ENCODE assay signal across 8 cellular contexts in the genomic region with DNA sequence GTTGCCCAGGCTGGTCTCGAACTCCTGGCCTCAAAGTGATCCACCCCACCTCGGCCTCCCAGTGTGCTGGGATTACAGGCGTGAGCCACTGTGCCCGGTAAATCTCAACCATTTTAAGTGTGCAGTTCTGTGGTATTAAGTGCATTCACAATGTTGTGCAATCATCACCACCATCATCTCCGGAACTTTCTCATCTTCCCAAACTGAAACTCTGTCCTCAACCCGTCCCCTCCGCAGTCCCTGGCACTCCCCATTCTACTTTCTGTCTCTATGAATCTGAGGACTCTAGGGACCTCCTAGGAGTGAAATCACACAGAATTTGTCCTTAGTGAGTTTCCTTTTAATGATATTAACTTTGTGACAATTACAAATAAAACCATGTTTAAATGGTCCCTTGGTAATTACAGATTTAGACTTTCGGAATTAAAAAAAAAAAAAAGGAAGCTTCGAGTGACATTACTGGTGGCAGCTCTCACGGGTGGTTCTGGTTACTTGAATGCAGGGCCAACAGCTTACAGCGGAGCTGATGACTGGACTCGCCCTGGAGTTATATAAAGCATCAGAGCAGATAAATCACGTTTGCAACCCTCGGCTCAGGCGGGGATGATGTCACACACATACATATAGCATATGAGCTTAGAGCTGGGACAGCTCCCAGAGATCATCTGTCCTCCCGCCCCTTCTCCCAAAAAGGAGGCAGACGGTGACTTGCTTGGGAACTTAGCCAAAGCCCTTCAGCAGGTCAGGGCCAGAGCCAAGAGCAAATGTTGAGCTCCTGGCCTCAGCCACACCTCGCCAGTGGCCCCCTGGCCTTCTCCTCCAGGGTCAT.
DNase-seq lines count a peak whose midpoint lies in the region; ATAC-seq and TF ChIP-seq lines count a peak whose summit lies in the region.

No MANE protein-coding gene starts in this region.

- POLR2A ChIA-PET in Panc1 (lab: Charles Lee), result interaction anchor here (0.6 to 0.7 kb wide), 2 partner anchors 8 to 15 kb away, joined by 4 to 6 read pairs; no protein-coding TSS in a partner anchor

- CTCF ChIA-PET in Panc1 (lab: Charles Lee), result no interaction called here

- 27 to 38% methylated on average over 18 of the region's 18 CpGs for WGBS in heart right ventricle, 2 donors

- H3K27ac ChIP-seq in Panc1 (ENCODE audit: low read length) (no peak overlapping the region), heart right ventricle (peak overlapping the region; percentile 46 to 93 (median 88))

- DNase-seq in ELR (ENCODE audit: low read depth), result peak; percentile 22
- DNase-seq in Panc1 (ENCODE audit: low read depth, low spot score), result peak; percentile 60
- DNase-seq in heart right ventricle, result peak; percentile 59 to 88
- DNase-seq in sciatic nerve (ENCODE audit: low spot score), result no peak
- DNase-seq in ecto neural progenitor cell (ENCODE audit: low spot score), result no peak
- no peak for DNase-seq in GM13977 (ENCODE audit: low spot score)

- BruUV-seq in Panc1 (replicated peaks; lab: Mats Ljungman, UMichigan), result no TSS peak

- no peaks in the 10 kb centered on the region for H3K9me3 ChIP-seq in Panc1 (ENCODE audit: control insufficient read depth, insufficient read depth, low read depth, low read length)
- H3K9me3 ChIP-seq in heart right ventricle, result no peaks in the 10 kb centered on the region

- TF ChIP-seq CTCF in Panc1 (IDR thresholded peaks at IDR 0.05) (no peak), heart right ventricle (IDR thresholded peaks at IDR 0.05) (no peak), GM13977 (IDR thresholded peaks at IDR 0.05; ENCODE audit: extremely low read depth, insufficient read depth, missing control alignments) (no peak)

- intact Hi-C loops in Panc1 (cut with micrococcal nuclease; ENCODE audit: unreplicated experiment) (no loop called here), heart right ventricle (cut with DNase I) (loop anchor here in 7 of 10 donors (2.0 to 10.0 kb wide), 5 partner anchors 38 to 175 kb away; partner anchors contain the start of gene INSR (in 7 of the 7)), sciatic nerve (cut with DNase I) (no loop called here)

- H3K4me3 ChIP-seq in Panc1 (ENCODE audit: low read depth in 2 of 2, low read length in 2 of 2) (no peak overlapping the region), heart right ventricle (peak overlapping the region in 3 of 10 donors; percentile 3 to 29 (median 9))

- ATAC-seq in Panc1 (no peak), heart right ventricle (peak; percentile 88 to 99 (median 97)), sciatic nerve (peak; percentile 55), HG03442 (IDR thresholded peaks at IDR 0.05; ENCODE audit: unreplicated experiment) (no peak), GM19455 (IDR thresholded peaks at IDR 0.05; ENCODE audit: unreplicated experiment) (no peak)

- no peaks in the 10 kb centered on the region for H3K36me3 ChIP-seq in Panc1 (ENCODE audit: control insufficient read depth, insufficient read depth, low read length)
- peaks cover 0 to 90% (median 29%) of the 10 kb centered on the region in 9 donors for H3K36me3 ChIP-seq in heart right ventricle

- H3K4me1 ChIP-seq in Panc1 (ENCODE audit: control insufficient read depth, insufficient read depth, low read length) (no peaks in the 10 kb centered on the region), heart right ventricle (peaks cover 0 to 32% (median 16%) of the 10 kb centered on the region in 9 donors)

- no peaks in the 10 kb centered on the region for H3K27me3 ChIP-seq in Panc1 (ENCODE audit: control insufficient read depth, insufficient read depth, low read length)
- H3K27me3 ChIP-seq in heart right ventricle, result no peaks in the 10 kb centered on the region

- in situ Hi-C loops in Panc1 (cut with HindIII; ENCODE audit: low pct_unique_long_range_greater_than_20kb, low sequenced_read_pairs) (no loop called here), GM13977 (cut with MboI; ENCODE audit: low pct_unique_long_range_greater_than_20kb, low sequenced_read_pairs, unreplicated experiment) (no loop called here)

Comparison
In these comparisons a context has a peak if more than half of its experiments do, and no peak if none do; other contexts are left out.
1. DNase-seq: peak in ELR (single experiment), Panc1 (single experiment) and heart right ventricle (2 of 2); none in sciatic nerve (single experiment), ecto neural progenitor cell (single experiment) and GM13977 (single experiment).
2. ATAC-seq: peak in heart right ventricle (8 of 8) and sciatic nerve (single experiment); none in Panc1 (single experiment), HG03442 (single experiment) and GM19455 (single experiment).
3. intact Hi-C loops: an anchor here in heart right ventricle (2.0 to 10.0 kb wide); none called in Panc1 and sciatic nerve.